8 cellular contexts compared by ENCODE assay signal in the genomic region with DNA sequence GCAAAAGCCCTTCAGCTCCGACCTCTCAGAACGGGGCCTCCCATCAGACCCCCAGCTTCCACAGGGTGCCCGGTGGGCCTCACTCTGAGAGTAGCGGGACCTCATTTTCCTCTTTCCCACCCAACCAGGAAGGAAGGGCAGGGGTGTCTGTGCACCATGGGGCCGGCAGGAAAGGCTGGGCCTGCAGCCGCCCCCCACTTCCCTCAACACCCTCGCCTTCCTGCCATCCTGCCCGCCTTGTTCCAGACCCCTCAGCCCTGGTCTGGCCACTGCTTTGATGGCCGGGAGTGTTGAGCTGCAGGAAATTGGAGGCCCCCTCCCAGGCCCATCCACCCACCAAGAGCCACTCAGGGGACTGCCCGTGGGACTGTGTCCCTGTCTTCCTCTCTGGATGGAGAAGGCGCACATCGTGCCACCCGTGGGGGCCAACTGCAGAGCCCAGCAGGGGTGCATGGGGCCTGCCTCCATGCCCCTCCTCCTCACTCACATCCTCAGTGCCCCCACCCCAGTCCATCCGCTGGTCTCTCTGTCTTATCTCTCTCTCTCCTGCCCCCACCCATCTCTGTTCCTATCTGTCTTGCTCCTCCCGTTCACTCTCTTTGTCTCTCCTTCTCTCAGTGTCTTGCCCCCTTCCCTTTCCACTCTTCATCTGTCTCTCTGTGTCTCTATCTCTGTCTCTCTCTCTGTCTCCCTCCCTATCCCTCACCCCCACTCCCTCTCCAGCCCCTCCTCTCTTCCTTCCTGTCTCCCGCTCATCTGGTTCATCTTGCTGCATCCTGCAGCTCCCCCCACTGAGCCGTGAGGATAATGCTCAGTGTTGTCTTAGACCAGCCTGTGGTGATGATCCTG. TPM values are rescaled to one million over a fixed set of nuclear protein-coding genes. Genes with fewer than 3 reads are reported as not detected.
DNase-seq lines count a peak whose midpoint lies in the region; ATAC-seq and TF ChIP-seq lines count a peak whose summit lies in the region.

No MANE protein-coding gene starts in this region.

- CTCF ChIA-PET in AG04449 (lab: Yijun Ruan, JAX), result interaction anchor here (0.9 to 3.3 kb wide), 7 partner anchors 9 to 122 kb away, joined by 3 to 13 read pairs (median 8); no protein-coding TSS in a partner anchor
- CTCF ChIA-PET in T-cell (lab: Charles Lee), result no interaction called here
- CTCF ChIA-PET in Calu3 (lab: Charles Lee), result no interaction called here

- H3K27ac Mint-ChIP-seq in T-cell (peak overlapping the region in 1 of 2 donors; percentile 77), Calu3 (ENCODE audit: unreplicated experiment) (no peak overlapping the region)

- H3K27ac ChIP-seq in stomach, result peak overlapping the region; percentile 21 to 93 (median 88)

- H3K27me3 Mint-ChIP-seq in T-cell, result peaks cover 6 to 9% of the 10 kb centered on the region in 2 donors
- peaks cover 60% of the 10 kb centered on the region for H3K27me3 Mint-ChIP-seq in Calu3 (ENCODE audit: unreplicated experiment)

- POLR2A ChIA-PET in AG04449 (lab: Yijun Ruan, JAX), result interaction anchor here (0.7 kb wide), 1 partner anchor 18 kb away, joined by 5 read pairs; no protein-coding TSS in a partner anchor
- POLR2A ChIA-PET in T-cell (lab: Charles Lee), result interaction anchor here in 1 of 2 donors (0.7 kb wide), 1 partner anchor 490 kb away, joined by 3 read pairs; no protein-coding TSS in a partner anchor

- TF ChIP-seq EP300 in stomach (IDR thresholded peaks at IDR 0.05), result no peak

- TF ChIP-seq CTCF in AG04449 (IDR thresholded peaks at IDR 0.05; ENCODE audit: insufficient read depth, low read length, missing control alignments) (peak; percentile 38), stomach (IDR thresholded peaks at IDR 0.05) (no peak), Calu3 (IDR thresholded peaks at IDR 0.05; ENCODE audit: unreplicated experiment) (no peak)

- peaks cover 25 to 30% (median 28%) of the 10 kb centered on the region in 3 donors for H3K4me1 Mint-ChIP-seq in T-cell
- peaks cover 58% of the 10 kb centered on the region for H3K4me1 Mint-ChIP-seq in Calu3 (ENCODE audit: low read depth, unreplicated experiment)

- peaks cover 0 to 18% (median 0%) of the 10 kb centered on the region in 3 donors for H3K27me3 ChIP-seq in stomach

- no peaks in the 10 kb centered on the region for H3K36me3 ChIP-seq in stomach

- peak overlapping the region; percentile 21 to 98 (median 76) for H3K4me3 Mint-ChIP-seq in T-cell
- H3K4me3 Mint-ChIP-seq in Calu3 (ENCODE audit: low read depth, unreplicated experiment), result no peak overlapping the region

- no peak for DNase-seq in AG04449 (ENCODE audit: low read depth, low spot score)
- peak; percentile 52 for DNase-seq in HCEC 1CT
- DNase-seq in T-cell, result no peak
- peak; percentile 64 for DNase-seq in globus pallidus (ENCODE audit: low spot score)
- no peak for DNase-seq in stomach
- DNase-seq in Calu3, result no peak
- no peak for DNase-seq in NCI-H2227 (lab: John Stamatoyannopoulos, UW; ENCODE audit: unreplicated experiment)

- H3K9me3 Mint-ChIP-seq in T-cell, result no peaks in the 10 kb centered on the region
- no peaks in the 10 kb centered on the region for H3K9me3 Mint-ChIP-seq in Calu3 (ENCODE audit: low read depth, unreplicated experiment)

- H3K4me3 ChIP-seq in AG04449 (ENCODE audit: low read depth, low read length) (no peak overlapping the region), stomach (no peak overlapping the region)

- peaks cover 55 to 89% (median 69%) of the 10 kb centered on the region in 4 donors for H3K4me1 ChIP-seq in stomach

- 60 to 74% (median 73%) methylated on average over 17 of the region's 17 CpGs for WGBS in stomach, 5 donors

- intact Hi-C loops in stomach (cut with DNase I; ENCODE audit: low total_unique reads) (no loop called here), Calu3 (cut with micrococcal nuclease; ENCODE audit: unreplicated experiment) (no loop called here)

- no peaks in the 10 kb centered on the region for H3K9me3 ChIP-seq in stomach

- no peak for TF ChIP-seq POLR2A in stomach (IDR thresholded peaks at IDR 0.05)

- ATAC-seq in T-cell (replicated peaks in 1 of 4), result no peak
- ATAC-seq in GM21381 (IDR thresholded peaks at IDR 0.05; ENCODE audit: unreplicated experiment), result no peak

- no peaks in the 10 kb centered on the region for H3K36me3 Mint-ChIP-seq in T-cell
- peaks cover 31% of the 10 kb centered on the region for H3K36me3 Mint-ChIP-seq in Calu3 (ENCODE audit: insufficient read depth, unreplicated experiment)

- no TSS peak for BruUV-seq in Calu3 (replicated peaks; lab: Mats Ljungman, UMichigan)

RNA-seq across cellular contexts. Expression of gene PLXND1, which starts 1.8 kb away (rescaled TPM):
- total RNA-seq in T-cell (10 to 100 TPM; 13.6 to 53.3 (median 44.9) TPM), stomach (100 to 1,000 TPM in 2 of 5 donors, 10 to 100 TPM in 3; 53.1 to 251 (median 65.2) TPM), Calu3 (2022) (16.3 and 22.0 TPM in 2 replicates)
- 10 to 100 TPM; 22.6 to 44.7 (median 32.0) TPM for polyA plus RNA-seq in stomach

Comparison
In these comparisons a context has a peak if more than half of its experiments do, and no peak if none do; other contexts are left out.
1. DNase-seq: peak in HCEC 1CT (single experiment) and globus pallidus (single experiment); none in AG04449 (single experiment), T-cell (0 of 34), stomach (single experiment), Calu3 (single experiment) and NCI-H2227 (single experiment).